25 cellular contexts compared by ENCODE assay signal in the genomic region with DNA sequence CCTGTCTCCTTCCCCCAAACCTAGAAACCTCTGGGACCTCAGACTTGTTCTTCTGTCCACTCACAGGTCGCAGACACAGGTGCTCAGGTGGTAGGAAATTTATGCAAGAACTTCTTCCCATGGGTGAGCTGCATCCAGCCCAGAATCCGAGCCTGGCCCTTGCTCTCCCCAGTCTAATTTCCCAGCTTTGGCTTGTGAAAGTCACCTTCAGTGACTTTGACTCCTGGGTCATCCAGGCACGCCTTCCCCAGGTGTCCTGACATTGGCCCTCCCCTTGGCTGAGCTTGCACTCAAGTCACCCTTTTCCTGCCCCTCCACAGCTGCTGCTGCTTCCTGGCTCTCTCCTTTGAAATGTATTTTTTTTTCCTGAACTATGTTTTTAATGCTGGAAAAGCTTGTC. TPM values are rescaled to one million over a fixed set of nuclear protein-coding genes. Genes with fewer than 3 reads are reported as not detected.
A peak's percentile ranks its signal among the peaks of the same experiment; 100 is the strongest.
DNase-seq lines count a peak whose midpoint lies in the region; ATAC-seq and TF ChIP-seq lines count a peak whose summit lies in the region.
"Had no signal": no experiment of that assay in that cellular context is flagged by ENCODE, and none has a peak within 500 bp of the region (broad histone marks: within the 10 kb centered on the region; RNA-seq: fewer than 3 reads in every experiment).

No MANE protein-coding gene starts in this region.

- no peak overlapping the region for H3K4me3 ChIP-seq in HEK293 (ENCODE audit: low read depth, low read length)
- H3K4me3 ChIP-seq in gastrocnemius medialis: no peak overlapping the region
- H3K4me3 ChIP-seq: BLaER1 treated with 17β-estradiol and CSF1 and Interleukin-3, amounts not matched to agents 10 nM and 100 nM; Peyer's patch; thyroid gland had no signal

- peaks cover 0 to 68% of the 10 kb centered on the region in 2 experiments; a peak in 1 of 3 replicates for H3K36me3 ChIP-seq in HEK293 (ENCODE audit: control insufficient read depth in 2 of 2, insufficient read depth in 1 of 2, low read length in 2 of 2)
- H3K36me3 ChIP-seq in gastrocnemius medialis: peaks cover 0 to 37% of the 10 kb centered on the region in 2 donors

- H3K4me3 Mint-ChIP-seq in glutamatergic neuron (ENCODE audit: unreplicated experiment): peak overlapping the region; percentile 34
- H3K4me3 Mint-ChIP-seq: activated CD4-positive, alpha-beta memory T cell treated with anti-CD3 and anti-CD28 coated beads, Interleukin-2, amount 10 ng/mL, durations not matched to agents 7 days and 5 days; activated T-helper 17 cell treated with anti-CD3 and anti-CD28 coated beads, Interleukin-2, amount 50 U/mL, for 72 hours; immature natural killer cell; memory B cell; neural crest cell; stimulated activated naive CD8-positive, alpha-beta T cell treated with anti-CD3 and anti-CD28 coated beads, Interleukin-15, amount 100 ng/mL, for 72 hours had no signal

- DNase-seq in RWPE1 (ENCODE audit: low spot score) (no peak), glutamatergic neuron (no peak), gastrocnemius medialis (no peak), DMS53 (lab: John Stamatoyannopoulos, UW) (no peak), G401 (ENCODE audit: low spot score) (no peak)
- no peak for DNase-seq in activated CD8-positive, alpha-beta memory T cell treated with anti-CD3 and anti-CD28 coated beads, Interleukin-2, amount 50 U/mL, for 4 hours
- DNase-seq: activated CD4-positive, alpha-beta memory T cell treated with anti-CD3 and anti-CD28 coated beads, Interleukin-2, amount 10 ng/mL, durations not matched to agents 7 days and 5 days; activated CD4-positive, CD25-positive, alpha-beta regulatory T cell treated with anti-CD3 and anti-CD28 coated beads, Interleukin-2, amount 50 U/mL, for 72 hours; activated CD8-positive, alpha-beta memory T cell treated with anti-CD3 and anti-CD28 coated beads, Interleukin-2, amount 50 U/mL, for 48 hours; activated naive CD4-positive, alpha-beta T cell treated with anti-CD3 and anti-CD28 coated beads, Interleukin-2, amount 50 U/mL, for 16 hours; brain microvascular endothelial cell; GDM1; immature natural killer cell; Peyer's patch; right cardiac atrium; SHP77 treated with DMSO at 0.1 percent for 48 hours; stimulated activated CD4-positive, alpha-beta T cell treated with anti-CD3 and anti-CD28 coated beads, Interleukin-1b, Interleukin-23, amount 100 ng/mL, for 48 hours; stimulated activated naive CD8-positive, alpha-beta T cell treated with anti-CD3 and anti-CD28 coated beads, Interleukin-15, amount 100 ng/mL, for 72 hours had no signal

- H3K36me3 Mint-ChIP-seq in glutamatergic neuron (ENCODE audit: unreplicated experiment): peaks cover 7% of the 10 kb centered on the region

- peaks cover 3% of the 10 kb centered on the region for H3K27me3 Mint-ChIP-seq in glutamatergic neuron (ENCODE audit: unreplicated experiment)
- H3K27me3 Mint-ChIP-seq: activated CD4-positive, alpha-beta memory T cell treated with anti-CD3 and anti-CD28 coated beads, Interleukin-2, amount 10 ng/mL, durations not matched to agents 7 days and 5 days; activated T-helper 17 cell treated with anti-CD3 and anti-CD28 coated beads, Interleukin-2, amount 50 U/mL, for 72 hours; memory B cell; stimulated activated naive CD8-positive, alpha-beta T cell treated with anti-CD3 and anti-CD28 coated beads, Interleukin-15, amount 100 ng/mL, for 72 hours had no signal

- no peak for ATAC-seq in gastrocnemius medialis
- ATAC-seq: activated T-helper 17 cell treated with anti-CD3 and anti-CD28 coated beads, Interleukin-2, amount 50 U/mL, for 72 hours; left lobe of liver; right cardiac atrium; stimulated activated naive CD8-positive, alpha-beta T cell treated with anti-CD3 and anti-CD28 coated beads, Interleukin-15, amount 100 ng/mL, for 72 hours had no signal

- intact Hi-C loops in gastrocnemius medialis (cut with DNase I; ENCODE audit: low total_unique reads): loop anchor here (5.0 kb wide), 1 partner anchor 824 kb away; the partner anchor contains the start of gene RPS8

- TF ChIP-seq POLR2A in gastrocnemius medialis (IDR thresholded peaks at IDR 0.05): no peak

- H3K27me3 ChIP-seq in gastrocnemius medialis: no peaks in the 10 kb centered on the region
- H3K27me3 ChIP-seq: BLaER1 treated with 17β-estradiol and CSF1 and Interleukin-3, amounts not matched to agents 10 nM and 100 nM; brain microvascular endothelial cell; Peyer's patch; thyroid gland had no signal

- H3K4me1 ChIP-seq in HEK293 (ENCODE audit: control insufficient read depth, insufficient read depth, low read length): peaks cover 7% of the 10 kb centered on the region
- H3K4me1 ChIP-seq in gastrocnemius medialis: peaks cover 72% of the 10 kb centered on the region in 2 donors

- peaks cover 6% of the 10 kb centered on the region for H3K4me1 Mint-ChIP-seq in glutamatergic neuron (ENCODE audit: low read depth, unreplicated experiment)

- H3K27ac ChIP-seq in HEK293 (ENCODE audit: extremely low read depth, low read depth, low read length) (no peak overlapping the region), RWPE1 (peak overlapping the region; percentile 33), gastrocnemius medialis (peak overlapping the region; percentile 33 to 97 (median 73))
- H3K27ac ChIP-seq: BLaER1 treated with 17β-estradiol and CSF1 and Interleukin-3, amounts not matched to agents 10 nM and 100 nM; brain microvascular endothelial cell; Peyer's patch had no signal

- no peak overlapping the region for H3K27ac Mint-ChIP-seq in glutamatergic neuron (ENCODE audit: unreplicated experiment)
- H3K27ac Mint-ChIP-seq: activated CD4-positive, alpha-beta memory T cell treated with anti-CD3 and anti-CD28 coated beads, Interleukin-2, amount 10 ng/mL, durations not matched to agents 7 days and 5 days; activated T-helper 17 cell treated with anti-CD3 and anti-CD28 coated beads, Interleukin-2, amount 50 U/mL, for 72 hours; immature natural killer cell; memory B cell; stimulated activated naive CD8-positive, alpha-beta T cell treated with anti-CD3 and anti-CD28 coated beads, Interleukin-15, amount 100 ng/mL, for 72 hours had no signal

- H3K9me3 ChIP-seq in HEK293 (ENCODE audit: control insufficient read depth, insufficient read depth, low read depth, low read length) (no peaks in the 10 kb centered on the region), gastrocnemius medialis (no peaks in the 10 kb centered on the region)
- H3K9me3 ChIP-seq: BLaER1 treated with 17β-estradiol and CSF1 and Interleukin-3, amounts not matched to agents 10 nM and 100 nM; Peyer's patch; thyroid gland had no signal

- POLR2A ChIA-PET in HEK293 (lab: Yijun Ruan, JAX): interaction anchor here (0.7 to 1.4 kb wide), 2 partner anchors 19 to 303 kb away, joined by 3 read pairs; partner anchors contain the start of gene KDM4A
- POLR2A ChIA-PET in RWPE1 (lab: Yijun Ruan, JAX; ENCODE audit: low non-redundant PET): no interaction called here

- peaks cover 4% of the 10 kb centered on the region for H3K9me3 Mint-ChIP-seq in glutamatergic neuron (ENCODE audit: unreplicated experiment)
- H3K9me3 Mint-ChIP-seq: activated CD4-positive, alpha-beta memory T cell treated with anti-CD3 and anti-CD28 coated beads, Interleukin-2, amount 10 ng/mL, durations not matched to agents 7 days and 5 days; activated T-helper 17 cell treated with anti-CD3 and anti-CD28 coated beads, Interleukin-2, amount 50 U/mL, for 72 hours; immature natural killer cell; memory B cell; neural crest cell; stimulated activated naive CD8-positive, alpha-beta T cell treated with anti-CD3 and anti-CD28 coated beads, Interleukin-15, amount 100 ng/mL, for 72 hours had no signal

- TF ChIP-seq CTCF in HEK293 (tag by site-specific recombination; IDR thresholded peaks at IDR 0.05) (no peak), RWPE1 (conservative IDR thresholded peaks at IDR 0.05; ENCODE audit: low read depth) (no peak), glutamatergic neuron (IDR thresholded peaks at IDR 0.05; ENCODE audit: partially characterized antibody, unreplicated experiment) (no peak), gastrocnemius medialis (IDR thresholded peaks at IDR 0.05 in 4 of 5, conservative IDR thresholded peaks at IDR 0.05 in 1 of 5) (no peak)

- CTCF ChIA-PET in HEK293 (lab: Yijun Ruan, JAX): interaction anchor here (0.6 to 1.0 kb wide), 3 partner anchors 17 to 1000 kb away, joined by 3 read pairs; no protein-coding TSS in a partner anchor
- CTCF ChIA-PET in RWPE1 (lab: Yijun Ruan, JAX): no interaction called here

- in situ Hi-C loops in gastrocnemius medialis (cut with MboI; ENCODE audit: low sequenced_read_pairs in 4 of 4): no loop called here
- in situ Hi-C loops in G401 (cut with HindIII; ENCODE audit: low sequenced_read_pairs): no loop called here

TF ChIP-seq in HEK293, 187 proteins besides CTCF, POLR2A, EP300 and RAD21 (continues in another document):
- TF ChIP-seq ZNF341 (tag by site-specific recombination; IDR thresholded peaks at IDR 0.05; ENCODE audit: low read depth) (no peak), ZBTB1 (tag by site-specific recombination; IDR thresholded peaks at IDR 0.05) (no peak), ZBTB7A (tag by site-specific recombination; IDR thresholded peaks at IDR 0.05; ENCODE audit: low read depth) (no peak), TRIM28 (IDR thresholded peaks at IDR 0.05; ENCODE audit: borderline replicate concordance, low read length) (0 out of 2 replicates have a peak, but pooled peaks have one; percentile 4)

RNA-seq across cellular contexts. Expression of gene IPO13, which starts 6.6 kb away (rescaled TPM):
- total RNA-seq in glutamatergic neuron (ENCODE audit: unreplicated experiment) (53.2 TPM), gastrocnemius medialis (100 to 1,000 TPM in 3 of 4 donors, 10 to 100 TPM in 1; 81.9 to 171 (median 105) TPM)
- total RNA-seq in G401 (2014; rRNA removed; shearing (Covaris generic)): 15.9 and 22.6 TPM in 2 replicates

RNA-seq across cellular contexts. Expression of gene DPH2, which starts 16.4 kb away (rescaled TPM):
- total RNA-seq in glutamatergic neuron (ENCODE audit: unreplicated experiment) (25.3 TPM), gastrocnemius medialis (10 to 100 TPM; 53.1 to 68.3 (median 55.3) TPM)
- total RNA-seq in G401 (2014; rRNA removed; shearing (Covaris generic)): 43.0 and 47.6 TPM in 2 replicates

RNA-seq across cellular contexts. Expression of gene ARTN, which starts 19.8 kb away (rescaled TPM):
- total RNA-seq in glutamatergic neuron (ENCODE audit: unreplicated experiment) (not detected), gastrocnemius medialis (1 to 10 TPM in 1 of 4 donors, under 1 TPM in 1, not detected in 2; 0.25 to 1.8 TPM)
- not detected in 2 replicates for total RNA-seq in G401 (2014; rRNA removed; shearing (Covaris generic))

RNA-seq across cellular contexts. Expression of gene ATP6V0B, which starts 21.4 kb away (rescaled TPM):
- total RNA-seq in glutamatergic neuron (ENCODE audit: unreplicated experiment): 208 TPM
- total RNA-seq in gastrocnemius medialis: 100 to 1,000 TPM; 156 to 242 (median 195) TPM
- total RNA-seq in G401 (2014; rRNA removed; shearing (Covaris generic)): 133 and 183 TPM in 2 replicates

RNA-seq across cellular contexts. Expression of gene B4GALT2, which starts 25.6 kb away (rescaled TPM):
- total RNA-seq in glutamatergic neuron (ENCODE audit: unreplicated experiment): 45.7 TPM
- 10 to 100 TPM; 63.5 to 97.8 (median 72.1) TPM for total RNA-seq in gastrocnemius medialis
- total RNA-seq in G401 (2014; rRNA removed; shearing (Covaris generic)): 38.9 and 56.4 TPM in 2 replicates
